8 cellular contexts compared by ENCODE assay signal in genomic region chr22:38177571-38177925, GRCh38. TPM values are rescaled to one million over a fixed set of nuclear protein-coding genes. Genes with fewer than 3 reads are reported as not detected.
DNase-seq lines count a peak whose midpoint lies in the region; ATAC-seq and TF ChIP-seq lines count a peak whose summit lies in the region.
"Not testable (repeated sequence)": the region's sequence is repeated elsewhere in the genome, so short reads cannot be mapped to it uniquely, and the experiment has no call there.

No MANE protein-coding gene starts in this region.

- H3K27ac ChIP-seq in BLaER1 treated with 17β-estradiol and CSF1 and Interleukin-3, amounts not matched to agents 10 nM and 100 nM, result peak overlapping the region; percentile 14 to 100 (median 82); a peak in 21 of 22 replicates
- H3K27ac ChIP-seq in MM.1S (ENCODE audit: low read length) (peak overlapping the region; percentile 28; the same call in 1 of the 2 replicates), colonic mucosa (peak overlapping the region; percentile 79), left ventricle myocardium inferior (replicated peaks) (peak overlapping the region; percentile 90), prostate gland (peak overlapping the region; percentile 95 to 99), thoracic aorta (peak overlapping the region; percentile 49 to 62)

- H3K9me3 ChIP-seq in BLaER1 treated with 17β-estradiol and CSF1 and Interleukin-3, amounts not matched to agents 10 nM and 100 nM (replicated peaks in 1 of 11); MM.1S (replicated peaks; ENCODE audit: insufficient read depth, low read length); colonic mucosa; left ventricle myocardium inferior (replicated peaks); mucosa of stomach (ENCODE audit: control insufficient read depth, low read length); prostate gland; thoracic aorta: not testable (repeated sequence)

- H3K79me2 ChIP-seq in MM.1S (ENCODE audit: low read length), result peaks cover 13% of the 10 kb centered on the region

- H4K20me1 ChIP-seq in BLaER1 treated with 17β-estradiol and CSF1 and Interleukin-3, amounts not matched to agents 10 nM and 100 nM; MM.1S (ENCODE audit: insufficient read depth, low read length): not testable (repeated sequence)

- not testable (repeated sequence) for H3K4me3 ChIP-seq in BLaER1 treated with 17β-estradiol and CSF1 and Interleukin-3, amounts not matched to agents 10 nM and 100 nM; MM.1S (ENCODE audit: low read length); colonic mucosa; left ventricle myocardium inferior; mucosa of stomach (ENCODE audit: low read length); prostate gland; thoracic aorta

- H3K4me1 Mint-ChIP-seq in activated naive CD8-positive, alpha-beta T cell treated with anti-CD3 and anti-CD28 coated beads for 36 hours, result peaks cover 54% of the 10 kb centered on the region

- not testable (repeated sequence) for TF ChIP-seq POLR2A in prostate gland (IDR thresholded peaks at IDR 0.05)

- H3F3A ChIP-seq in MM.1S (ENCODE audit: insufficient read depth, low read length), result peaks cover 22% of the 10 kb centered on the region

- not testable (repeated sequence) for H3K27me3 Mint-ChIP-seq in activated naive CD8-positive, alpha-beta T cell treated with anti-CD3 and anti-CD28 coated beads for 36 hours

- H3K9ac ChIP-seq in BLaER1 treated with 17β-estradiol and CSF1 and Interleukin-3, amounts not matched to agents 10 nM and 100 nM, result peak overlapping the region in 10 of 11 experiments; percentile 13 to 74 (median 60); a peak in 16 of 22 replicates
- H3K9ac ChIP-seq in MM.1S (ENCODE audit: low read length), result not testable (repeated sequence)
- H3K9ac ChIP-seq in colonic mucosa (ENCODE audit: low read depth in 2 of 2, low read length in 2 of 2) (peak overlapping the region in 1 of 2 donors; percentile 73), mucosa of stomach (ENCODE audit: low read length) (peak overlapping the region; percentile 63)

- intact Hi-C loops in colonic mucosa (cut with DNase I); left ventricle myocardium inferior (cut with micrococcal nuclease): not testable (repeated sequence)
- intact Hi-C loops in prostate gland (cut with DNase I), result loop anchor here (10.0 kb wide), 1 partner anchor 63 kb away; the partner anchor contains the start of gene BAIAP2L2

- not testable (repeated sequence) for TF ChIP-seq CTCF in MM.1S (IDR thresholded peaks at IDR 0.05; ENCODE audit: low read length); colonic mucosa (IDR thresholded peaks at IDR 0.05); left ventricle myocardium inferior (IDR thresholded peaks at IDR 0.05; ENCODE audit: borderline replicate concordance); prostate gland (IDR thresholded peaks at IDR 0.05); thoracic aorta (IDR thresholded peaks at IDR 0.05)

- H3K9me3 Mint-ChIP-seq in activated naive CD8-positive, alpha-beta T cell treated with anti-CD3 and anti-CD28 coated beads for 36 hours, result not testable (repeated sequence)

- not testable (repeated sequence) for H3K27me3 ChIP-seq in BLaER1 treated with 17β-estradiol and CSF1 and Interleukin-3, amounts not matched to agents 10 nM and 100 nM; MM.1S (replicated peaks; ENCODE audit: insufficient read depth, low read length); colonic mucosa; left ventricle myocardium inferior (ENCODE audit: low read depth); mucosa of stomach (ENCODE audit: control insufficient read depth, insufficient read depth, low read length); prostate gland (replicated peaks; ENCODE audit: insufficient read depth); thoracic aorta (replicated peaks; ENCODE audit: insufficient read depth)

- 66% methylated on average over 9 of the region's 9 CpGs for WGBS in prostate gland

- peaks cover 84 to 96% (median 93%) of the 10 kb centered on the region in 10 experiments for H3K4me1 ChIP-seq in BLaER1 treated with 17β-estradiol and CSF1 and Interleukin-3, amounts not matched to agents 10 nM and 100 nM
- H3K4me1 ChIP-seq in MM.1S (ENCODE audit: low read length), result peaks cover 30% of the 10 kb centered on the region
- H3K4me1 ChIP-seq in colonic mucosa, result not testable (repeated sequence)
- H3K4me1 ChIP-seq in left ventricle myocardium inferior, result peaks cover 68% of the 10 kb centered on the region
- H3K4me1 ChIP-seq in mucosa of stomach (ENCODE audit: control insufficient read depth, insufficient read depth, low read length), result peaks cover 55% of the 10 kb centered on the region
- H3K4me1 ChIP-seq in prostate gland (replicated peaks), result peaks cover 22% of the 10 kb centered on the region
- peaks cover 12 to 47% of the 10 kb centered on the region in 2 donors for H3K4me1 ChIP-seq in thoracic aorta (ENCODE audit: control insufficient read depth in 1 of 2, low read depth in 2 of 2)

- DNase-seq in MM.1S; activated naive CD8-positive, alpha-beta T cell treated with anti-CD3 and anti-CD28 coated beads for 36 hours; colonic mucosa; left ventricle myocardium inferior; prostate gland (ENCODE audit: low spot score); thoracic aorta (ENCODE audit: low spot score): not testable (repeated sequence)

- H3K4me3 Mint-ChIP-seq in activated naive CD8-positive, alpha-beta T cell treated with anti-CD3 and anti-CD28 coated beads for 36 hours, result not testable (repeated sequence)

- not testable (repeated sequence) for H3K36me3 ChIP-seq in BLaER1 treated with 17β-estradiol and CSF1 and Interleukin-3, amounts not matched to agents 10 nM and 100 nM; MM.1S (replicated peaks; ENCODE audit: insufficient read depth, low read length); colonic mucosa; left ventricle myocardium inferior; mucosa of stomach (ENCODE audit: control insufficient read depth, insufficient read depth, low read length); prostate gland; thoracic aorta

- not testable (repeated sequence) for ATAC-seq in thoracic aorta (ENCODE audit: insufficient number of reproducible peaks, low FRiP score, low read depth)

- H2AFZ ChIP-seq in MM.1S (ENCODE audit: low read length), result not testable (repeated sequence)

- not testable (repeated sequence) for H3K9me2 ChIP-seq in MM.1S (replicated peaks; ENCODE audit: insufficient read depth, low read length)

- H3K4me2 ChIP-seq in BLaER1 treated with 17β-estradiol and CSF1 and Interleukin-3, amounts not matched to agents 10 nM and 100 nM, result peak overlapping the region; percentile 77 to 95 (median 86)
- not testable (repeated sequence) for H3K4me2 ChIP-seq in MM.1S (ENCODE audit: low read depth, low read length)

- H3K36me3 Mint-ChIP-seq in activated naive CD8-positive, alpha-beta T cell treated with anti-CD3 and anti-CD28 coated beads for 36 hours, result not testable (repeated sequence)

- H3K27ac Mint-ChIP-seq in activated naive CD8-positive, alpha-beta T cell treated with anti-CD3 and anti-CD28 coated beads for 36 hours, result peak overlapping the region; percentile 23

RNA-seq across cellular contexts. Expression of gene PLA2G6, which starts 4.1 kb away (rescaled TPM):
- 10 to 100 TPM; 31.5 to 32.2 TPM for total RNA-seq in activated naive CD8-positive, alpha-beta T cell treated with anti-CD3 and anti-CD28 coated beads for 36 hours
- total RNA-seq in colonic mucosa, result 10 to 100 TPM; 24.1 to 38.5 TPM
- total RNA-seq in left ventricle myocardium inferior, result 14.1 TPM
- 100 to 1,000 TPM in 1 of 2 donors, 10 to 100 TPM in 1; 61.5 to 138 TPM for total RNA-seq in prostate gland
- 10 to 100 TPM; 27.4 to 50.4 TPM for total RNA-seq in thoracic aorta

RNA-seq across cellular contexts. Expression of gene MAFF, which starts 24.2 kb away (rescaled TPM):
- total RNA-seq in activated naive CD8-positive, alpha-beta T cell treated with anti-CD3 and anti-CD28 coated beads for 36 hours, result 1 to 10 TPM; 8.5 to 8.6 TPM
- total RNA-seq in colonic mucosa (10 to 100 TPM in 1 of 2 donors, 1 to 10 TPM in 1; 5.2 to 41.7 TPM), left ventricle myocardium inferior (4.7 TPM), prostate gland (10 to 100 TPM; 23.6 to 26.0 TPM), thoracic aorta (100 to 1,000 TPM in 1 of 2 donors, 10 to 100 TPM in 1; 97.6 to 111 TPM)

Comparison
In these comparisons a context has a peak if more than half of its experiments do, and no peak if none do; other contexts are left out.
1. H3K27ac ChIP-seq: peak in every context shown above with its lines; median percentile 97 in prostate gland; 90 in left ventricle myocardium inferior; 82 in BLaER1 treated with 17β-estradiol and CSF1 and Interleukin-3, amounts not matched to agents 10 nM and 100 nM; 79 in colonic mucosa; 56 in thoracic aorta; 28 in MM.1S.